2 cellular contexts compared by ENCODE assay signal in genomic region chr6:56995347-56995746, GRCh38.
TF ChIP-seq lines count a peak whose summit lies in the region.

No MANE protein-coding gene starts in this region.

TF ChIP-seq in SK-N-SH, 30 proteins besides CTCF, POLR2A, EP300 and RAD21 (continued from another document):
- no peak for TF ChIP-seq PBX3 (IDR thresholded peaks at IDR 0.05)
- TF ChIP-seq, protein P1, sequence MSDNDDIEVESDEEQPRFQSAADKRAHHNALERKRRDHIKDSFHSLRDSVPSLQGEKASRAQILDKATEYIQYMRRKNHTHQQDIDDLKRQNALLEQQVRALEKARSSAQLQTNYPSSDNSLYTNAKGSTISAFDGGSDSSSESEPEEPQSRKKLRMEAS (IDR thresholded peaks at IDR 0.05; ENCODE audit: low read depth): no peak
- no peak for TF ChIP-seq TEAD4 (IDR thresholded peaks at IDR 0.05; ENCODE audit: borderline replicate concordance, insufficient read depth)
- no peak for TF ChIP-seq YY1 (IDR thresholded peaks at IDR 0.05; ENCODE audit: low read depth)
- no peak for TF ChIP-seq MEF2A (IDR thresholded peaks at IDR 0.05; ENCODE audit: borderline replicate concordance, low read depth)

TF ChIP-seq in SK-N-SH treated with all-trans-retinoic acid at 6 μM for 48 hours, 23 proteins besides CTCF, POLR2A, EP300 and RAD21 (continued from another document):
- TF ChIP-seq ARNTL (CRISPR knock-in tag; IDR thresholded peaks at IDR 0.05; ENCODE audit: borderline replicate concordance, low read depth): no peak
- TF ChIP-seq ISL1 (CRISPR knock-in tag; IDR thresholded peaks at IDR 0.05): no peak
- no peak for TF ChIP-seq PPARA (CRISPR knock-in tag; IDR thresholded peaks at IDR 0.05; ENCODE audit: borderline replicate concordance)
- no peak for TF ChIP-seq OSR1 (CRISPR knock-in tag; IDR thresholded peaks at IDR 0.05)
- no peak for TF ChIP-seq ZNF70 (CRISPR knock-in tag; IDR thresholded peaks at IDR 0.05)
- TF ChIP-seq TCF4 (CRISPR knock-in tag; IDR thresholded peaks at IDR 0.05; ENCODE audit: borderline replicate concordance): no peak
- no peak for TF ChIP-seq ESRRG (CRISPR knock-in tag; IDR thresholded peaks at IDR 0.05)
